24 cellular contexts compared by ENCODE assay signal in genomic region chr10:19998482-19998881, GRCh38.
"Had no signal": no experiment of that assay in that cellular context is flagged by ENCODE, and none has a peak within 500 bp of the region (broad histone marks: within the 10 kb centered on the region; RNA-seq: fewer than 3 reads in every experiment).

No MANE protein-coding gene starts in this region.

- H3K36me3 Mint-ChIP-seq: activated CD4-positive, alpha-beta memory T cell treated with anti-CD3 and anti-CD28 coated beads for 36 hours had no signal

- H3K27ac Mint-ChIP-seq: activated CD4-positive, alpha-beta memory T cell treated with anti-CD3 and anti-CD28 coated beads for 36 hours; activated naive CD8-positive, alpha-beta T cell treated with anti-CD3 and anti-CD28 coated beads, Interleukin-2, amount 50 U/mL, for 24 hours; activated T-cell treated with anti-CD3 and anti-CD28 coated beads, Interleukin-2, amount 50 U/mL, for 72 hours; stimulated activated naive B cell treated with anti-CD40 and anti-IgM and Interleukin-4, amounts not matched to agents 10 μg/mL and 1 μg/mL and 100 μg/mL, for 72 hours; T-helper 1 cell treated with Interleukin-12 subunit alpha and Interleukin-12 subunit beta and Interleukin-4 antibody, amounts not matched to agents 30 μg/mL and 1 μg/mL, for 36 hours; type B pancreatic cell had no signal

- ATAC-seq: activated naive CD8-positive, alpha-beta T cell treated with anti-CD3 and anti-CD28 coated beads, Interleukin-2, amount 50 U/mL, for 24 hours; activated T-cell treated with anti-CD3 and anti-CD28 coated beads, Interleukin-2, amount 50 U/mL, for 72 hours; esophagus mucosa; left ventricle myocardium superior; stimulated activated naive B cell treated with anti-CD40 and anti-IgM and Interleukin-4, amounts not matched to agents 10 μg/mL and 1 μg/mL and 100 μg/mL, for 72 hours had no signal

- H3K4me1 ChIP-seq: testis had no signal

- H3K27me3 Mint-ChIP-seq: activated CD4-positive, alpha-beta memory T cell treated with anti-CD3 and anti-CD28 coated beads for 36 hours; activated naive CD8-positive, alpha-beta T cell treated with anti-CD3 and anti-CD28 coated beads, Interleukin-2, amount 50 U/mL, for 24 hours; stimulated activated naive B cell treated with anti-CD40 and anti-IgM and Interleukin-4, amounts not matched to agents 10 μg/mL and 1 μg/mL and 100 μg/mL, for 72 hours; type B pancreatic cell had no signal

- H3K4me1 Mint-ChIP-seq: activated naive CD8-positive, alpha-beta T cell treated with anti-CD3 and anti-CD28 coated beads, Interleukin-2, amount 50 U/mL, for 24 hours had no signal

- FAIRE-seq: endothelial cell of umbilical vein had no signal

- H3K27ac ChIP-seq: cardiac muscle cell, sigmoid colon, testis, vagina had no signal

- H3K27me3 ChIP-seq: cardiac muscle cell, sigmoid colon, testis, vagina had no signal

- H3K36me3 ChIP-seq: cardiac muscle cell, sigmoid colon had no signal

- H3K9me3 ChIP-seq: sigmoid colon, testis, vagina had no signal

- H3K9me3 Mint-ChIP-seq: activated naive CD8-positive, alpha-beta T cell treated with anti-CD3 and anti-CD28 coated beads, Interleukin-2, amount 50 U/mL, for 24 hours; type B pancreatic cell had no signal

- H3K4me3 Mint-ChIP-seq: activated CD4-positive, alpha-beta memory T cell treated with anti-CD3 and anti-CD28 coated beads for 36 hours; activated naive CD8-positive, alpha-beta T cell treated with anti-CD3 and anti-CD28 coated beads, Interleukin-2, amount 50 U/mL, for 24 hours; activated T-cell treated with anti-CD3 and anti-CD28 coated beads, Interleukin-2, amount 50 U/mL, for 72 hours; stimulated activated naive B cell treated with anti-CD40 and anti-IgM and Interleukin-4, amounts not matched to agents 10 μg/mL and 1 μg/mL and 100 μg/mL, for 72 hours; T-helper 1 cell treated with Interleukin-12 subunit alpha and Interleukin-12 subunit beta and Interleukin-4 antibody, amounts not matched to agents 30 μg/mL and 1 μg/mL, for 36 hours; type B pancreatic cell had no signal

- DNase-seq: activated CD4-positive, alpha-beta memory T cell treated with anti-CD3 and anti-CD28 coated beads for 36 hours; activated CD4-positive, alpha-beta T cell treated with anti-CD3 and anti-CD28 coated beads for 48 hours; activated effector memory CD4-positive, alpha-beta T cell treated with Interleukin-2 at 50 U/mL for 16 hours; activated naive CD4-positive, alpha-beta T cell treated with anti-CD3 and anti-CD28 coated beads, Interleukin-2, amount 50 U/mL, for 16 hours; activated naive CD8-positive, alpha-beta T cell treated with anti-CD3 and anti-CD28 coated beads, Interleukin-2, amount 50 U/mL, for 24 hours; activated T-cell treated with anti-CD3 and anti-CD28 coated beads, Interleukin-2, amount 50 U/mL, for 72 hours; cortex of kidney; effector CD4-positive, alpha-beta T cell; foreskin melanocyte; kidney glomerular epithelial cell; left ventricle myocardium superior; nucleus accumbens; sigmoid colon; stimulated activated CD4-positive, alpha-beta T cell treated with anti-CD3 and anti-CD28 coated beads, Interleukin-2, amount 100 ng/mL, for 48 hours; stimulated activated CD8-positive, alpha-beta memory T cell treated with anti-CD3 and anti-CD28 coated beads, Interleukin-4, amount 100 ng/mL, for 48 hours; stimulated activated naive B cell treated with anti-CD40 and anti-IgM and Interleukin-4, amounts not matched to agents 10 μg/mL and 1 μg/mL and 100 μg/mL, for 72 hours; T1000; testis had no signal

- H3K4me3 ChIP-seq: cardiac muscle cell, sigmoid colon, testis, vagina had no signal
